Comparison of ENCODE assay signal across 33 cellular contexts in the genomic region with DNA sequence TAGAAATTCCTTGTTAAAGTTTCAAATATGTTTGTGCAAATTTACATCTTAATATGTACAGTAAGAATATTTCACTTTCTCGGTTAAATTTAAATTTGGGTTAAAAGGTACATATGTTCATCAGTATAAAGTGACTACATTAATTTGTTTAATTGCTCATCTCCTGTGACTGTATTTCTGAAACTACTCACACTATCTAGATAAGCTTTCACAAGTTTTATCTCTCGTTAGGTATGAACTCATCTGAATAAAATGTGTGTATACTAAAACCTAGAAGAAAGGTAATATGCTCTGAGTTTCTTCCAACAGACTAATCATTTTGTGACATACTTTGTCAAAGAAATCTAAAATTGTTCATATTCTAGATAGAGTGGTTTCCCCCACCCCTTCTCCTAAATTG.
"Had no signal": no experiment of that assay in that cellular context is flagged by ENCODE, and none has a peak within 500 bp of the region (broad histone marks: within the 10 kb centered on the region; RNA-seq: fewer than 3 reads in every experiment).

No MANE protein-coding gene starts in this region.

- ATAC-seq: activated CD8-positive, alpha-beta memory T cell treated with anti-CD3 and anti-CD28 coated beads, Interleukin-2, amount 10 ng/mL, durations not matched to agents 7 days and 5 days; activated CD8-positive, alpha-beta T cell treated with anti-CD3 and anti-CD28 coated beads, Interleukin-2, amount 10 ng/mL, durations not matched to agents 7 days and 5 days; gastroesophageal sphincter; T-helper 17 cell had no signal

- H3K9me3 Mint-ChIP-seq: dendritic cell treated with granulocyte-macrophage colony-stimulating factor and Interleukin-4, amounts not matched to agents 40 ng/mL and 50 ng/mL, for 4 days had no signal

- H3K4me3 Mint-ChIP-seq: activated B cell treated with CpG ODN at 0.5 μM for 24 hours; activated CD4-positive, alpha-beta memory T cell treated with anti-CD3 and anti-CD28 coated beads for 36 hours; activated CD4-positive, alpha-beta T cell treated with anti-CD3 and anti-CD28 coated beads, Interleukin-2, amount 10 ng/mL, durations not matched to agents 24 days and 14 days; activated CD8-positive, alpha-beta memory T cell treated with anti-CD3 and anti-CD28 coated beads, Interleukin-2, amount 10 ng/mL, durations not matched to agents 7 days and 5 days; activated CD8-positive, alpha-beta T cell treated with anti-CD3 and anti-CD28 coated beads, Interleukin-2, amount 10 ng/mL, durations not matched to agents 7 days and 5 days; activated naive CD4-positive, alpha-beta T cell treated with anti-CD3 and anti-CD28 coated beads, Interleukin-2, amount 10 ng/mL, durations not matched to agents 7 days and 5 days; activated naive CD8-positive, alpha-beta T cell treated with anti-CD3 and anti-CD28 coated beads, Interleukin-2, amount 10 ng/mL, durations not matched to agents 7 days and 5 days; activated T-helper 1 cell treated with anti-CD3 and anti-CD28 coated beads, Interleukin-12 subunit alpha, Interleukin-12 subunit beta, Interleukin-2, Interleukin-4 antibody, amounts not matched to agents 30 ng/mL and 10 ng/mL and 1 ng/mL, durations not matched to agents 14 hours and 24 hours and 36 hours; brain; central memory CD8-positive, alpha-beta T cell; dendritic cell treated with granulocyte-macrophage colony-stimulating factor and Interleukin-4, amounts not matched to agents 40 ng/mL and 50 ng/mL, for 4 days; endodermal cell; T-helper 17 cell; T-helper 2 cell treated with Interferon-gamma antibody and Interleukin-4, amounts not matched to agents 5 μg/mL and 100 μg/mL, for 36 hours had no signal

- H3K27ac ChIP-seq: ascending aorta, breast epithelium, coronary artery, dorsolateral prefrontal cortex, esophagus squamous epithelium, gastroesophageal sphincter, WERI-Rb-1 had no signal

- H3K27me3 Mint-ChIP-seq: activated B cell treated with CpG ODN at 0.5 μM for 24 hours; activated CD4-positive, alpha-beta memory T cell treated with anti-CD3 and anti-CD28 coated beads for 36 hours; activated CD4-positive, alpha-beta T cell treated with anti-CD3 and anti-CD28 coated beads, Interleukin-2, amount 10 ng/mL, durations not matched to agents 24 days and 14 days; activated CD8-positive, alpha-beta memory T cell treated with anti-CD3 and anti-CD28 coated beads, Interleukin-2, amount 10 ng/mL, durations not matched to agents 7 days and 5 days; activated naive CD4-positive, alpha-beta T cell treated with anti-CD3 and anti-CD28 coated beads, Interleukin-2, amount 10 ng/mL, durations not matched to agents 7 days and 5 days; activated naive CD8-positive, alpha-beta T cell treated with anti-CD3 and anti-CD28 coated beads, Interleukin-2, amount 10 ng/mL, durations not matched to agents 7 days and 5 days; brain; central memory CD8-positive, alpha-beta T cell; dendritic cell treated with granulocyte-macrophage colony-stimulating factor and Interleukin-4, amounts not matched to agents 40 ng/mL and 50 ng/mL, for 4 days; T-helper 17 cell had no signal

- H3K4me1 ChIP-seq: breast epithelium had no signal

- DNase-seq: activated B cell treated with CpG ODN at 0.5 μM for 24 hours; activated CD4-positive, alpha-beta memory T cell treated with anti-CD3 and anti-CD28 coated beads for 36 hours; activated CD4-positive, alpha-beta T cell treated with anti-CD3 and anti-CD28 coated beads, Interleukin-2, amount 10 ng/mL, durations not matched to agents 24 days and 14 days; activated CD8-positive, alpha-beta memory T cell treated with anti-CD3 and anti-CD28 coated beads, Interleukin-2, amount 10 ng/mL, durations not matched to agents 7 days and 5 days; activated CD8-positive, alpha-beta memory T cell treated with anti-CD3 and anti-CD28 coated beads, Interleukin-2, amount 50 U/mL, for 4 hours; activated CD8-positive, alpha-beta T cell treated with anti-CD3 and anti-CD28 coated beads, Interleukin-2, amount 10 ng/mL, durations not matched to agents 7 days and 5 days; activated gamma-delta T cell; activated naive CD4-positive, alpha-beta T cell; activated naive CD4-positive, alpha-beta T cell treated with anti-CD3 and anti-CD28 coated beads, Interleukin-2, amount 10 ng/mL, durations not matched to agents 7 days and 5 days; activated naive CD8-positive, alpha-beta T cell treated with anti-CD3 and anti-CD28 coated beads, Interleukin-2, amount 10 ng/mL, durations not matched to agents 7 days and 5 days; activated T-cell treated with anti-CD3 and anti-CD28 coated beads, Interleukin-2, amount 50 U/mL, for 1 hour; activated T-cell treated with anti-CD3 and anti-CD28 coated beads, Interleukin-2, amount 50 U/mL, for 48 hours; dorsolateral prefrontal cortex; effector memory CD4-positive, alpha-beta T cell; endodermal cell; esophagus squamous epithelium; foreskin melanocyte; head of caudate nucleus; hippocampal formation; T-helper 1 cell; T-helper 17 cell; T1000; WERI-Rb-1 had no signal

- H3K36me3 ChIP-seq: ascending aorta, breast epithelium, gastroesophageal sphincter, WERI-Rb-1 had no signal

- H3K4me1 Mint-ChIP-seq: activated B cell treated with CpG ODN at 0.5 μM for 24 hours; activated CD4-positive, alpha-beta T cell treated with anti-CD3 and anti-CD28 coated beads, Interleukin-2, amount 10 ng/mL, durations not matched to agents 24 days and 14 days; activated CD8-positive, alpha-beta memory T cell treated with anti-CD3 and anti-CD28 coated beads, Interleukin-2, amount 10 ng/mL, durations not matched to agents 7 days and 5 days; activated naive CD4-positive, alpha-beta T cell treated with anti-CD3 and anti-CD28 coated beads, Interleukin-2, amount 10 ng/mL, durations not matched to agents 7 days and 5 days; activated naive CD8-positive, alpha-beta T cell treated with anti-CD3 and anti-CD28 coated beads, Interleukin-2, amount 10 ng/mL, durations not matched to agents 7 days and 5 days; brain; central memory CD8-positive, alpha-beta T cell had no signal

- H3K27ac Mint-ChIP-seq: activated B cell treated with CpG ODN at 0.5 μM for 24 hours; activated CD4-positive, alpha-beta memory T cell treated with anti-CD3 and anti-CD28 coated beads for 36 hours; activated CD4-positive, alpha-beta T cell treated with anti-CD3 and anti-CD28 coated beads, Interleukin-2, amount 10 ng/mL, durations not matched to agents 24 days and 14 days; activated CD8-positive, alpha-beta memory T cell treated with anti-CD3 and anti-CD28 coated beads, Interleukin-2, amount 10 ng/mL, durations not matched to agents 7 days and 5 days; activated CD8-positive, alpha-beta T cell treated with anti-CD3 and anti-CD28 coated beads, Interleukin-2, amount 10 ng/mL, durations not matched to agents 7 days and 5 days; activated naive CD4-positive, alpha-beta T cell treated with anti-CD3 and anti-CD28 coated beads, Interleukin-2, amount 10 ng/mL, durations not matched to agents 7 days and 5 days; activated naive CD4-positive, alpha-beta T cell treated with anti-CD3 and anti-CD28 coated beads, Interleukin-2, amount 50 U/mL, for 72 hours; activated naive CD8-positive, alpha-beta T cell treated with anti-CD3 and anti-CD28 coated beads, Interleukin-2, amount 10 ng/mL, durations not matched to agents 7 days and 5 days; activated T-helper 1 cell treated with anti-CD3 and anti-CD28 coated beads, Interleukin-12 subunit alpha, Interleukin-12 subunit beta, Interleukin-2, Interleukin-4 antibody, amounts not matched to agents 30 ng/mL and 10 ng/mL and 1 ng/mL, durations not matched to agents 14 hours and 24 hours and 36 hours; brain; dendritic cell treated with granulocyte-macrophage colony-stimulating factor and Interleukin-4, amounts not matched to agents 40 ng/mL and 50 ng/mL, for 4 days; T-helper 17 cell; T-helper 2 cell treated with Interferon-gamma antibody and Interleukin-4, amounts not matched to agents 5 μg/mL and 100 μg/mL, for 36 hours had no signal

- H3K4me3 ChIP-seq: ascending aorta, breast epithelium, coronary artery, dorsolateral prefrontal cortex, esophagus squamous epithelium, gastroesophageal sphincter had no signal

- H3K27me3 ChIP-seq: ascending aorta, breast epithelium, dorsolateral prefrontal cortex, esophagus squamous epithelium, gastroesophageal sphincter had no signal
